ENCODE assay signal across 8 cellular contexts in genomic region chr11:66311470-66311964, GRCh38. TPM values are rescaled to one million over a fixed set of nuclear protein-coding genes. Genes with fewer than 3 reads are reported as not detected.
DNase-seq lines count a peak whose midpoint lies in the region; ATAC-seq, FAIRE-seq and TF ChIP-seq lines count a peak whose summit lies in the region.

No MANE protein-coding gene starts in this region.

- peaks cover 7% of the 10 kb centered on the region for H3K27me3 ChIP-seq in AG04450 (ENCODE audit: control insufficient read depth, insufficient read depth, low read length)
- H3K27me3 ChIP-seq in K562 (ENCODE audit: control insufficient read depth in 2 of 2, insufficient read depth in 2 of 2, low read length in 2 of 2), result no peaks in the 10 kb centered on the region
- H3K27me3 ChIP-seq in mucosa of rectum (ENCODE audit: control insufficient read depth in 2 of 2, insufficient read depth in 2 of 2, low read length in 2 of 2), result no peaks in the 10 kb centered on the region

- no peak for ATAC-seq in K562
- ATAC-seq in HG03135 (IDR thresholded peaks at IDR 0.05; ENCODE audit: unreplicated experiment), result no peak

- TF ChIP-seq CTCF in AG04450 (IDR thresholded peaks at IDR 0.05; ENCODE audit: low read depth, low read length) (no peak), HFFc6 (IDR thresholded peaks at IDR 0.05) (no peak), K562 (IDR thresholded peaks at IDR 0.05 in 2 of 3, conservative IDR thresholded peaks at IDR 0.05 in 1 of 3; ENCODE audit: insufficient read depth in 2 of 3, low read depth in 1 of 3, low read length in 3 of 3) (peak in 1 of 3 experiments; percentile 95; a peak in 1 of 6 replicates)

- H3K27ac ChIP-seq in AG04450 (ENCODE audit: low read depth, low read length) (peak overlapping the region; percentile 89), K562 (ENCODE audit: extremely low read depth, low read depth, low read length) (peak overlapping the region; percentile 44; the same call in 1 of the 3 replicates), mucosa of rectum (ENCODE audit: low read depth in 2 of 2, low read length in 2 of 2) (peak overlapping the region; percentile 80 to 92)

- H3K4me1 Mint-ChIP-seq in HFFc6 (ENCODE audit: low read depth), result peaks cover 34% of the 10 kb centered on the region

- peak overlapping the region; percentile 74 for H3K4me3 ChIP-seq in AG04450 (ENCODE audit: low read depth, low read length)
- peak overlapping the region; percentile 49 for H3K4me3 ChIP-seq in K562
- peak overlapping the region; percentile 68 to 81 for H3K4me3 ChIP-seq in mucosa of rectum (ENCODE audit: low read length in 2 of 2)

- in situ Hi-C loops in K562 (cut with MboI), result no loop called here

- TF ChIP-seq POLR2A in K562 (conservative IDR thresholded peaks at IDR 0.05), result no peak

- H3K9me3 Mint-ChIP-seq in HFFc6, result no peaks in the 10 kb centered on the region

- H3K4me1 ChIP-seq in K562 (replicated peaks in 1 of 2; ENCODE audit: control insufficient read depth in 2 of 2, insufficient read depth in 2 of 2, low read length in 2 of 2), result peaks cover 23 to 53% of the 10 kb centered on the region in 2 experiments
- H3K4me1 ChIP-seq in mucosa of rectum (ENCODE audit: control insufficient read depth in 2 of 2, insufficient read depth in 2 of 2, low read length in 2 of 2), result peaks cover 4 to 21% of the 10 kb centered on the region in 2 donors

- H3K9me3 ChIP-seq in AG04450 (ENCODE audit: control insufficient read depth, insufficient read depth, low read length) (peaks cover 8% of the 10 kb centered on the region; the same call in 1 of the 2 replicates), K562 (replicated peaks; ENCODE audit: control insufficient read depth, insufficient read depth, low read depth, low read length) (no peaks in the 10 kb centered on the region), mucosa of rectum (ENCODE audit: control insufficient read depth in 2 of 2, low read length in 2 of 2) (no peaks in the 10 kb centered on the region)

- H3K4me3 Mint-ChIP-seq in HFFc6, result peak overlapping the region; percentile 90

- CTCF ChIA-PET in AG04450 (lab: Charles Lee), result interaction anchor here (0.6 to 3.9 kb wide), 26 partner anchors 10 to 127 kb away, joined by 3 to 98 read pairs (median 5); partner anchors contain the start of genes BRMS1, MRPL11, RAB1B and RIN1
- CTCF ChIA-PET in K562 (lab: Yijun Ruan, JAX; ENCODE audit: low intra/inter-chr PET ratio), result interaction anchor here (0.7 to 2.9 kb wide), 9 partner anchors 11 to 384 kb away, joined by 3 to 37 read pairs (median 3); partner anchors contain the start of genes MRPL11 and RIN1

- no peaks in the 10 kb centered on the region for H3K79me2 ChIP-seq in K562 (ENCODE audit: control insufficient read depth, insufficient read depth, low read length)

- peaks cover 9% of the 10 kb centered on the region for H3K27me3 Mint-ChIP-seq in HFFc6 (ENCODE audit: insufficient read depth)

- FAIRE-seq in K562 (lab: Jason Lieb, UNC), result no peak

- H3K9ac ChIP-seq in K562 (ENCODE audit: insufficient read depth in 1 of 2, low read depth in 2 of 2, low read length in 2 of 2) (peak overlapping the region; percentile 38 to 89; a peak in 3 of 4 replicates), mucosa of rectum (ENCODE audit: low read depth in 1 of 2, low read length in 2 of 2) (peak overlapping the region; percentile 57 to 61)

- no TSS peak for BruUV-seq in K562 (replicated peaks; lab: Mats Ljungman, UMichigan)

- peaks cover 22% of the 10 kb centered on the region for H3K36me3 Mint-ChIP-seq in HFFc6 (ENCODE audit: low read depth)

- peak overlapping the region; percentile 97 for H3K27ac Mint-ChIP-seq in HFFc6

- H3K4me2 ChIP-seq in K562 (ENCODE audit: insufficient read depth, low read length), result peak overlapping the region; percentile 85

- H3K36me3 ChIP-seq in K562 (ENCODE audit: control insufficient read depth, insufficient read depth, low read length), result no peaks in the 10 kb centered on the region
- H3K36me3 ChIP-seq in mucosa of rectum (ENCODE audit: control insufficient read depth in 2 of 2, insufficient read depth in 2 of 2, low read length in 2 of 2), result no peaks in the 10 kb centered on the region

- no peak for TF ChIP-seq EP300 in K562 (IDR thresholded peaks at IDR 0.05; ENCODE audit: low read length)

- WGBS in K562 (ENCODE audit: insufficient coverage, low coverage, missing lambda C conversion rate), result 33% methylated on average over 26 of the region's 26 CpGs

- DNase-seq in AG04450 (ENCODE audit: low read depth, low spot score), result no peak
- DNase-seq in HFFc6, result no peak
- no peak for DNase-seq in K562 (ENCODE audit: extremely low read depth in 1 of 4, low spot score in 3 of 4)
- DNase-seq in NCI-H510A (lab: John Stamatoyannopoulos, UW), result no peak
- DNase-seq in midbrain (lab: John Stamatoyannopoulos, UW), result no peak
- DNase-seq in SW480 (ENCODE audit: low spot score), result no peak

- H3K9me1 ChIP-seq in K562 (ENCODE audit: control insufficient read depth, insufficient read depth, low read length), result no peaks in the 10 kb centered on the region

- no peaks in the 10 kb centered on the region for H4K20me1 ChIP-seq in K562 (replicated peaks; ENCODE audit: control insufficient read depth, insufficient read depth, low read length)

- POLR2A ChIA-PET in AG04450 (lab: Yijun Ruan, JAX), result interaction anchor here (0.7 to 3.1 kb wide), 8 partner anchors 9 to 169 kb away, joined by 3 to 99 read pairs (median 13); partner anchors contain the start of genes DPP3 and RIN1
- POLR2A ChIA-PET in K562 (lab: Yijun Ruan, JAX), result interaction anchor here (0.6 to 2.6 kb wide), 8 partner anchors 11 to 298 kb away, joined by 3 to 16 read pairs (median 5); partner anchors contain the start of gene YIF1A

- no peak for TF ChIP-seq RAD21 in K562 (CRISPR knock-in tag; conservative IDR thresholded peaks at IDR 0.05 in 1 of 2, IDR thresholded peaks at IDR 0.05 in 1 of 2)

- intact Hi-C loops in K562 (cut with micrococcal nuclease), result no loop called here

- peak overlapping the region; percentile 98 for H2AFZ ChIP-seq in K562 (ENCODE audit: low read depth, low read length)

RNA-seq across cellular contexts. Expression of gene CD248, which starts 5.3 kb away (rescaled TPM):
- polyA plus RNA-seq in AG04450 (2011; rRNA removed) (105 and 128 TPM in 2 replicates), K562 (2011; rRNA removed) (not detected in 2 replicates), K562 (2014; fragmentation: Illumina TruSeq; extraction: Trizol) (not detected in 2 replicates), K562 (2014; fragmentation: Nextera tagmentation; extraction: Ambion mirVana) (not detected), K562 (2014; rRNA removed) (not detected in 2 replicates)
- 55.9 and 67.4 TPM in 2 replicates for polyA minus RNA-seq in AG04450 (2011; rRNA and poly(A)+ RNA removed)
- total RNA-seq in HFFc6 (2021; fragmentation: NEBNext Ultra II Directional; extraction: Animal tissue kit (Norgen Biotek cat#: 25700)), result 100 to 1,000 TPM; 437 to 739 (median 687) TPM
- not detected in 2 replicates for total RNA-seq in K562 (2011; cell fraction: chromatin; rRNA removed; ENCODE audit: low replicate concordance)
- total RNA-seq in K562 (2011; cell fraction: nucleolus; rRNA removed), result not detected in 2 replicates
- not detected in 2 replicates for total RNA-seq in K562 (2011; cell fraction: nucleoplasm; rRNA removed)
- total RNA-seq in K562 (2014; rRNA removed) (not detected in 2 replicates), K562 (2014; rRNA removed; fragmentation: Illumina TruSeq; extraction: Trizol) (not detected in 2 replicates), K562 (2015; rRNA removed; fragmentation: Illumina TruSeq; extraction: Trizol) (not detected in 2 replicates), K562 (2021) (0.09 and 0.20 TPM in 2 replicates)
- not detected in 2 replicates for polyA plus RNA-seq in K562 (2011; cell fraction: cytosol; rRNA removed)
- not detected in 2 replicates for polyA plus RNA-seq in K562 (2011; cell fraction: nucleus; rRNA removed)
- polyA plus RNA-seq in K562 (2012), result 0.04 TPM in 1 of 2 replicates, not detected in the other
- polyA minus RNA-seq in K562 (2011; rRNA and poly(A)+ RNA removed), result not detected in 2 replicates
- not detected in 2 replicates for polyA minus RNA-seq in K562 (2011; cell fraction: cytosol; rRNA and poly(A)+ RNA removed)
- polyA minus RNA-seq in K562 (2011; cell fraction: nucleus; rRNA and poly(A)+ RNA removed), result not detected in 2 replicates

RNA-seq across cellular contexts. Expression of gene TMEM151A, which starts 19.8 kb away (rescaled TPM):
- polyA plus RNA-seq in AG04450 (2011; rRNA removed) (not detected in 2 replicates), K562 (2011; rRNA removed) (not detected in 2 replicates), K562 (2014; fragmentation: Illumina TruSeq; extraction: Trizol) (not detected in 2 replicates), K562 (2014; fragmentation: Nextera tagmentation; extraction: Ambion mirVana) (not detected), K562 (2014; rRNA removed) (not detected in 2 replicates)
- not detected in 2 replicates for polyA minus RNA-seq in AG04450 (2011; rRNA and poly(A)+ RNA removed)
- under 1 TPM in 2 of 6 experiments, not detected in 4; 0.07 to 0.11 TPM for total RNA-seq in HFFc6 (2021; fragmentation: NEBNext Ultra II Directional; extraction: Animal tissue kit (Norgen Biotek cat#: 25700))
- total RNA-seq in K562 (2011; cell fraction: chromatin; rRNA removed; ENCODE audit: low replicate concordance), result not detected in 2 replicates
- not detected in 2 replicates for total RNA-seq in K562 (2011; cell fraction: nucleolus; rRNA removed)
- total RNA-seq in K562 (2011; cell fraction: nucleoplasm; rRNA removed), result not detected in 2 replicates
- total RNA-seq in K562 (2014; rRNA removed) (not detected in 2 replicates), K562 (2014; rRNA removed; fragmentation: Illumina TruSeq; extraction: Trizol) (not detected in 2 replicates), K562 (2015; rRNA removed; fragmentation: Illumina TruSeq; extraction: Trizol) (not detected in 2 replicates), K562 (2021) (not detected in 2 replicates)
- polyA plus RNA-seq in K562 (2011; cell fraction: cytosol; rRNA removed), result 0.01 TPM in 1 of 2 replicates, not detected in the other
- not detected in 2 replicates for polyA plus RNA-seq in K562 (2011; cell fraction: nucleus; rRNA removed)
- polyA plus RNA-seq in K562 (2012), result not detected in 2 replicates
- not detected in 2 replicates for polyA minus RNA-seq in K562 (2011; rRNA and poly(A)+ RNA removed)
- polyA minus RNA-seq in K562 (2011; cell fraction: cytosol; rRNA and poly(A)+ RNA removed), result not detected in 2 replicates
- polyA minus RNA-seq in K562 (2011; cell fraction: nucleus; rRNA and poly(A)+ RNA removed), result 0.13 TPM in 1 of 2 replicates, not detected in the other

RNA-seq across cellular contexts. Expression of gene YIF1A, which starts 22.6 kb away (rescaled TPM):
- polyA plus RNA-seq in AG04450 (2011; rRNA removed) (126 and 140 TPM in 2 replicates), K562 (2011; rRNA removed) (77.2 and 108 TPM in 2 replicates), K562 (2014; fragmentation: Illumina TruSeq; extraction: Trizol) (111 and 119 TPM in 2 replicates), K562 (2014; fragmentation: Nextera tagmentation; extraction: Ambion mirVana) (10 to 100 TPM in 1 of 2 experiments, 1 to 10 TPM in 1; 8.6 to 33.6 TPM), K562 (2014; rRNA removed) (83.6 and 96.7 TPM in 2 replicates)
- 175 and 209 TPM in 2 replicates for polyA minus RNA-seq in AG04450 (2011; rRNA and poly(A)+ RNA removed)
- total RNA-seq in HFFc6 (2021; fragmentation: NEBNext Ultra II Directional; extraction: Animal tissue kit (Norgen Biotek cat#: 25700)), result 100 to 1,000 TPM; 150 to 183 (median 153) TPM
- 49.3 and 178 TPM in 2 replicates for total RNA-seq in K562 (2011; cell fraction: chromatin; rRNA removed; ENCODE audit: low replicate concordance)
- 331 and 338 TPM in 2 replicates for total RNA-seq in K562 (2011; cell fraction: nucleolus; rRNA removed)
- 162 and 163 TPM in 2 replicates for total RNA-seq in K562 (2011; cell fraction: nucleoplasm; rRNA removed)
- total RNA-seq in K562 (2014; rRNA removed) (121 and 158 TPM in 2 replicates), K562 (2014; rRNA removed; fragmentation: Illumina TruSeq; extraction: Trizol) (29.4 and 39.3 TPM in 2 replicates), K562 (2015; rRNA removed; fragmentation: Illumina TruSeq; extraction: Trizol) (44.8 and 51.6 TPM in 2 replicates), K562 (2021) (108 and 120 TPM in 2 replicates)
- polyA plus RNA-seq in K562 (2011; cell fraction: cytosol; rRNA removed), result 234 and 367 TPM in 2 replicates
- 162 and 217 TPM in 2 replicates for polyA plus RNA-seq in K562 (2011; cell fraction: nucleus; rRNA removed)
- 106 and 144 TPM in 2 replicates for polyA plus RNA-seq in K562 (2012)
- polyA minus RNA-seq in K562 (2011; rRNA and poly(A)+ RNA removed), result 84.7 and 117 TPM in 2 replicates
- 120 and 144 TPM in 2 replicates for polyA minus RNA-seq in K562 (2011; cell fraction: cytosol; rRNA and poly(A)+ RNA removed)
- polyA minus RNA-seq in K562 (2011; cell fraction: nucleus; rRNA and poly(A)+ RNA removed), result 46.6 and 57.5 TPM in 2 replicates

RNA-seq across cellular contexts. Expression of gene RIN1, which starts 24.7 kb away (rescaled TPM):
- polyA plus RNA-seq in AG04450 (2011; rRNA removed), result 6.7 and 9.0 TPM in 2 replicates
- 5.7 and 5.9 TPM in 2 replicates for polyA minus RNA-seq in AG04450 (2011; rRNA and poly(A)+ RNA removed)
- 10 to 100 TPM; 32.9 to 55.0 (median 49.8) TPM for total RNA-seq in HFFc6 (2021; fragmentation: NEBNext Ultra II Directional; extraction: Animal tissue kit (Norgen Biotek cat#: 25700))
- total RNA-seq in K562 (2011; cell fraction: chromatin; rRNA removed; ENCODE audit: low replicate concordance), result 0.74 and 1.8 TPM in 2 replicates
- total RNA-seq in K562 (2011; cell fraction: nucleolus; rRNA removed), result 0.79 and 1.2 TPM in 2 replicates
- total RNA-seq in K562 (2011; cell fraction: nucleoplasm; rRNA removed), result 1.1 and 1.2 TPM in 2 replicates
- total RNA-seq in K562 (2014; rRNA removed), result 0.73 and 0.90 TPM in 2 replicates
- 0.25 TPM in 1 of 2 replicates, not detected in the other for total RNA-seq in K562 (2014; rRNA removed; fragmentation: Illumina TruSeq; extraction: Trizol)
- 0.34 and 0.47 TPM in 2 replicates for total RNA-seq in K562 (2015; rRNA removed; fragmentation: Illumina TruSeq; extraction: Trizol)
- total RNA-seq in K562 (2021), result 0.40 and 1.2 TPM in 2 replicates
- 0.20 and 0.35 TPM in 2 replicates for polyA plus RNA-seq in K562 (2011; rRNA removed)
- 0.21 and 1.2 TPM in 2 replicates for polyA plus RNA-seq in K562 (2011; cell fraction: cytosol; rRNA removed)
- 2.0 and 3.7 TPM in 2 replicates for polyA plus RNA-seq in K562 (2011; cell fraction: nucleus; rRNA removed)
- 0.76 and 1.3 TPM in 2 replicates for polyA plus RNA-seq in K562 (2012)
- polyA plus RNA-seq in K562 (2014; fragmentation: Illumina TruSeq; extraction: Trizol), result 0.36 and 0.43 TPM in 2 replicates
- under 1 TPM in 1 of 2 experiments, not detected in 1; 0.01 TPM for polyA plus RNA-seq in K562 (2014; fragmentation: Nextera tagmentation; extraction: Ambion mirVana)
- 0.26 and 0.48 TPM in 2 replicates for polyA plus RNA-seq in K562 (2014; rRNA removed)
- 0.15 TPM in 1 of 2 replicates, not detected in the other for polyA minus RNA-seq in K562 (2011; rRNA and poly(A)+ RNA removed)
- polyA minus RNA-seq in K562 (2011; cell fraction: cytosol; rRNA and poly(A)+ RNA removed), result 0.29 and 1.3 TPM in 2 replicates
- polyA minus RNA-seq in K562 (2011; cell fraction: nucleus; rRNA and poly(A)+ RNA removed), result 0.67 and 1.2 TPM in 2 replicates

RNA-seq across cellular contexts. Expression of gene BRMS1, which starts 33.4 kb away (rescaled TPM):
- 35.2 and 39.3 TPM in 2 replicates for polyA plus RNA-seq in AG04450 (2011; rRNA removed)
- polyA minus RNA-seq in AG04450 (2011; rRNA and poly(A)+ RNA removed), result 12.9 and 15.2 TPM in 2 replicates
- total RNA-seq in HFFc6 (2021; fragmentation: NEBNext Ultra II Directional; extraction: Animal tissue kit (Norgen Biotek cat#: 25700)), result 10 to 100 TPM; 41.2 to 66.6 (median 61.2) TPM
- 15.8 and 32.2 TPM in 2 replicates for total RNA-seq in K562 (2011; cell fraction: chromatin; rRNA removed; ENCODE audit: low replicate concordance)
- total RNA-seq in K562 (2011; cell fraction: nucleolus; rRNA removed), result 24.8 and 25.1 TPM in 2 replicates
- 14.6 and 20.0 TPM in 2 replicates for total RNA-seq in K562 (2011; cell fraction: nucleoplasm; rRNA removed)
- 76.9 and 78.8 TPM in 2 replicates for total RNA-seq in K562 (2014; rRNA removed)
- total RNA-seq in K562 (2014; rRNA removed; fragmentation: Illumina TruSeq; extraction: Trizol), result 23.2 and 31.8 TPM in 2 replicates
- 59.9 and 65.3 TPM in 2 replicates for total RNA-seq in K562 (2015; rRNA removed; fragmentation: Illumina TruSeq; extraction: Trizol)
- total RNA-seq in K562 (2021), result 47.4 and 47.6 TPM in 2 replicates
- 29.3 and 33.4 TPM in 2 replicates for polyA plus RNA-seq in K562 (2011; rRNA removed)
- 31.7 and 54.1 TPM in 2 replicates for polyA plus RNA-seq in K562 (2011; cell fraction: cytosol; rRNA removed)
- polyA plus RNA-seq in K562 (2011; cell fraction: nucleus; rRNA removed), result 33.9 and 46.0 TPM in 2 replicates
- 41.0 and 43.8 TPM in 2 replicates for polyA plus RNA-seq in K562 (2012)
- polyA plus RNA-seq in K562 (2014; fragmentation: Illumina TruSeq; extraction: Trizol), result 33.3 and 44.6 TPM in 2 replicates
- 1 to 10 TPM; 2.2 to 4.5 TPM for polyA plus RNA-seq in K562 (2014; fragmentation: Nextera tagmentation; extraction: Ambion mirVana)
- 65.5 and 67.8 TPM in 2 replicates for polyA plus RNA-seq in K562 (2014; rRNA removed)
- 10.6 and 12.7 TPM in 2 replicates for polyA minus RNA-seq in K562 (2011; rRNA and poly(A)+ RNA removed)
- 6.5 and 12.8 TPM in 2 replicates for polyA minus RNA-seq in K562 (2011; cell fraction: cytosol; rRNA and poly(A)+ RNA removed)
- 7.0 and 10.6 TPM in 2 replicates for polyA minus RNA-seq in K562 (2011; cell fraction: nucleus; rRNA and poly(A)+ RNA removed)

Comparison
In these comparisons a context has a peak if more than half of its experiments do, and no peak if none do; other contexts are left out.
1. RNA of gene CD248, which starts 5.3 kb away (total RNA-seq): 437 to 739 TPM in HFFc6; 0.09 to 0.20 TPM in K562; every median in the first group is over 100 times any median in the second.
2. Peak in every context shown above with its lines, with median percentiles within 50 percentile points of each other: H3K27ac ChIP-seq and H3K4me3 ChIP-seq.